In the genomic region with DNA sequence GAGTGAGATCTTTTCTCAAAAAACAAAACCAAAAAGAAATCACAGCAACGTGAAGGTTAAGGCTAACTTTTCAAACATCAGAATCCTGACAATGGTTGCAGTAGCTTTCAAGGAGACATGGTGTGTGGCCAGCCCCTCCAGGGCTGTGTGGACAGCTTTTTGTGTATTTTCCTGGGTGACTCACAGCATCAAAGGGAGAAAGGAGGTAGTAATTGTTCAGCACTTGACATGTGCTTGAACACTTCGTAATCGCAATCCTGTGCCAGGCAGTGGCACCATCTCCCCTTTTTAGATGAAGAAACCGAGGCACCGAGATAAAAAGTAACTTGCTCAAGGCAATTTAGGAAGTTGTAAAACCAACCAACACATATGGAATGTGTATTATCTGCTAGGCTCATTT, we compare ENCODE assay signal across 12 cellular contexts. TPM values are rescaled to one million over a fixed set of nuclear protein-coding genes. Genes with fewer than 3 reads are reported as not detected.
A peak's percentile ranks its signal among the peaks of the same experiment; 100 is the strongest.
DNase-seq lines count a peak whose midpoint lies in the region; ATAC-seq and TF ChIP-seq lines count a peak whose summit lies in the region.
"Had no signal": no experiment of that assay in that cellular context is flagged by ENCODE, and none has a peak within 500 bp of the region (broad histone marks: within the 10 kb centered on the region; RNA-seq: fewer than 3 reads in every experiment).

No MANE protein-coding gene starts in this region.

- CTCF ChIA-PET in RWPE1 (lab: Yijun Ruan, JAX): interaction anchor here (0.5 to 1.2 kb wide), 21 partner anchors 10 to 380 kb away, joined by 3 to 7 read pairs (median 4); a partner anchor contains a TSS

- H3K36me3 ChIP-seq in upper lobe of right lung: peaks cover 10% of the 10 kb centered on the region
- H3K36me3 ChIP-seq: upper lobe of left lung had no signal

- DNase-seq in NCI-H2196 (lab: John Stamatoyannopoulos, UW; ENCODE audit: unreplicated experiment) (peak; percentile 33), NCI-H2196 treated with DMSO at 0.1 percent for 48 hours (lab: John Stamatoyannopoulos, UW; ENCODE audit: unreplicated experiment) (no peak), RWPE1 (ENCODE audit: low spot score) (no peak), fibroblast of the aortic adventitia (ENCODE audit: low read depth) (peak; percentile 29), upper lobe of right lung (no peak), anterior cingulate cortex (lab: John Stamatoyannopoulos, UW) (no peak), Kasumi-1 (lab: John Stamatoyannopoulos, UW) (no peak)

- no peaks in the 10 kb centered on the region for H3K9me3 ChIP-seq in upper lobe of right lung
- H3K9me3 ChIP-seq: A549, upper lobe of left lung had no signal

- TF ChIP-seq CTCF in RWPE1 (conservative IDR thresholded peaks at IDR 0.05; ENCODE audit: low read depth) (no peak), fibroblast of the aortic adventitia (IDR thresholded peaks at IDR 0.05; ENCODE audit: insufficient read depth, low read length) (no peak), upper lobe of right lung (IDR thresholded peaks at IDR 0.05) (no peak)

- intact Hi-C loops in upper lobe of right lung (cut with DNase I): loop anchor here (10.0 kb wide), 1 partner anchor 170 kb away; a partner anchor contains a TSS

- no peaks in the 10 kb centered on the region for H3K27me3 ChIP-seq in upper lobe of right lung
- H3K27me3 ChIP-seq: upper lobe of left lung had no signal

- POLR2A ChIA-PET in RWPE1 (lab: Yijun Ruan, JAX; ENCODE audit: low non-redundant PET): interaction anchor here (0.9 kb wide), 1 partner anchor 169 kb away, joined by 3 read pairs; a partner anchor contains a TSS

- H3K4me1 ChIP-seq in upper lobe of right lung: peaks cover 31% of the 10 kb centered on the region

- H3K27ac ChIP-seq in RWPE1 (peak overlapping the region; percentile 77), upper lobe of right lung (no peak overlapping the region)
- H3K27ac ChIP-seq: A549 had no signal

- H3K4me3 ChIP-seq in fibroblast of the aortic adventitia (ENCODE audit: low read depth, low read length) (no peak overlapping the region), upper lobe of right lung (no peak overlapping the region)
- H3K4me3 ChIP-seq: A549, upper lobe of left lung had no signal

- peak; percentile 59 for ATAC-seq in upper lobe of right lung
- ATAC-seq in GM21528 (IDR thresholded peaks at IDR 0.05; ENCODE audit: low FRiP score, unreplicated experiment): no peak

RNA-seq across cellular contexts. Expression of a gene that starts 10.3 kb away (rescaled TPM):
- total RNA-seq in fibroblast of the aortic adventitia (ENCODE audit: low replicate concordance) (105 and 178 TPM in 2 replicates), upper lobe of right lung (218 TPM)

RNA-seq across cellular contexts. Expression of a gene that starts 10.3 kb away (rescaled TPM):
- total RNA-seq in fibroblast of the aortic adventitia (ENCODE audit: low replicate concordance) (0.09 TPM in 1 of 2 replicates, not detected in the other), upper lobe of right lung (not detected)
- total RNA-seq: activated CD4-positive, alpha-beta T cell treated with anti-CD3 and anti-CD28 coated beads, Interleukin-2, amount 10 ng/mL, durations not matched to agents 24 days and 14 days; lung microvascular endothelial cell; upper lobe of left lung had no signal

Comparison
In these comparisons a context has a peak if more than half of its experiments do, and no peak if none do; other contexts are left out.
1. DNase-seq: peak in NCI-H2196 (single experiment) and fibroblast of the aortic adventitia (single experiment); none in NCI-H2196 treated with DMSO at 0.1 percent for 48 hours (single experiment), RWPE1 (single experiment), upper lobe of right lung (single experiment), anterior cingulate cortex (0 of 58) and Kasumi-1 (0 of 2).